In genomic region chr13:98575009-98575866, GRCh38 we compare ENCODE assay signal across 8 cellular contexts. TPM values are rescaled to one million over a fixed set of nuclear protein-coding genes. Genes with fewer than 3 reads are reported as not detected.
DNase-seq lines count a peak whose midpoint lies in the region; ATAC-seq and TF ChIP-seq lines count a peak whose summit lies in the region.

No MANE protein-coding gene starts in this region.

- H3K27ac ChIP-seq in heart right ventricle (peak overlapping the region; percentile 91 to 98 (median 96)), aorta (ENCODE audit: low read depth in 1 of 2, low read length in 2 of 2) (no peak overlapping the region)

- DNase-seq in heart right ventricle (no peak), Right ventricle myocardium superior (no peak), amniotic epithelial cell (ENCODE audit: low read depth) (peak; percentile 43), lower leg skin (ENCODE audit: low spot score in 2 of 2) (no peak), aorta (no peak), HUDEP-2 (lab: John Stamatoyannopoulos, UW; ENCODE audit: unreplicated experiment in 76 of 76) (no peak)

- TF ChIP-seq POLR2A in lower leg skin (IDR thresholded peaks at IDR 0.05), result no peak

- no peak for TF ChIP-seq CTCF in heart right ventricle (IDR thresholded peaks at IDR 0.05)
- no peak for TF ChIP-seq CTCF in lower leg skin (IDR thresholded peaks at IDR 0.05)

- H3K36me3 ChIP-seq in heart right ventricle (no peaks in the 10 kb centered on the region), aorta (ENCODE audit: control insufficient read depth in 1 of 2, insufficient read depth in 2 of 2, low read length in 1 of 2) (no peaks in the 10 kb centered on the region)

- H3K4me3 ChIP-seq in heart right ventricle, result peak overlapping the region; percentile 73 to 99 (median 94)
- H3K4me3 ChIP-seq in lower leg skin (ENCODE audit: low read depth, poor library complexity, severe bottlenecking), result peak overlapping the region; percentile 96
- H3K4me3 ChIP-seq in aorta (ENCODE audit: low read length in 2 of 2), result peak overlapping the region; percentile 93 to 95

- H3K9me3 ChIP-seq in heart right ventricle (no peaks in the 10 kb centered on the region), aorta (ENCODE audit: control insufficient read depth, low read length) (no peaks in the 10 kb centered on the region)

- no peaks in the 10 kb centered on the region for H3K27me3 ChIP-seq in heart right ventricle
- H3K27me3 ChIP-seq in aorta (ENCODE audit: control insufficient read depth in 1 of 2, insufficient read depth in 2 of 2, low read length in 1 of 2), result no peaks in the 10 kb centered on the region

- peaks cover 11 to 76% (median 49%) of the 10 kb centered on the region in 9 donors for H3K4me1 ChIP-seq in heart right ventricle
- H3K4me1 ChIP-seq in aorta (ENCODE audit: control insufficient read depth in 1 of 2, insufficient read depth in 2 of 2, low read length in 2 of 2), result no peaks in the 10 kb centered on the region

- ATAC-seq in heart right ventricle, result no peak
- no peak for ATAC-seq in Right ventricle myocardium superior (ENCODE audit: poor library complexity)
- ATAC-seq in aorta (ENCODE audit: low FRiP score), result no peak
- no peak for ATAC-seq in GM21576 (IDR thresholded peaks at IDR 0.05; ENCODE audit: unreplicated experiment)
- ATAC-seq in HG02884 (IDR thresholded peaks at IDR 0.05; ENCODE audit: unreplicated experiment), result no peak

- intact Hi-C loops in heart right ventricle (cut with DNase I), result loop anchor here in 9 of 10 donors (5.0 to 10.0 kb wide), 11 partner anchors 68 to 130 kb away; no protein-coding TSS in a partner anchor
- intact Hi-C loops in Right ventricle myocardium superior (cut with DNase I), result loop anchor here (5.0 kb wide), 1 partner anchor 123 kb away; no protein-coding TSS in a partner anchor
- intact Hi-C loops in lower leg skin (cut with DNase I; ENCODE audit: low total_unique reads), result no loop called here
- intact Hi-C loops in aorta (cut with DNase I), result loop anchor here (5.0 kb wide), 3 partner anchors 68 to 123 kb away; no protein-coding TSS in a partner anchor

- whole genome bisulfite sequencing in heart right ventricle, 2 donors, result 24 to 32% methylated on average over 10 of the region's 10 CpGs
- WGBS in lower leg skin, 2 donors, result 18 to 21% methylated on average over 10 of the region's 10 CpGs
- 47 to 52% methylated on average over 10 of the region's 10 CpGs for WGBS in aorta, 2 donors

RNA-seq across cellular contexts. Expression of gene STK24, which starts 1.7 kb away (rescaled TPM):
- 10 to 100 TPM; 52.0 to 72.9 (median 63.2) TPM for total RNA-seq in heart right ventricle
- 10 to 100 TPM; 20.8 to 39.7 TPM for polyA plus RNA-seq in heart right ventricle
- 56.1 TPM for total RNA-seq in Right ventricle myocardium superior
- 100 to 1,000 TPM; 212 to 281 (median 266) TPM for total RNA-seq in lower leg skin
- total RNA-seq in aorta, result 10 to 100 TPM; 61.3 to 64.5 TPM
- polyA plus RNA-seq in aorta, result 10 to 100 TPM; 39.9 to 54.8 TPM

Comparison
In these comparisons a context has a peak if more than half of its experiments do, and no peak if none do; other contexts are left out.
1. H3K27ac ChIP-seq: peak in heart right ventricle (10 of 10); none in aorta (0 of 2).
2. Peak in every context shown above with its lines, with median percentiles within 50 percentile points of each other: H3K4me3 ChIP-seq.